ENCODE assay signal across 1 cellular context in genomic region chr11:97732011-97732632, GRCh38.
TF ChIP-seq lines count a peak whose summit lies in the region.

No MANE protein-coding gene starts in this region.

TF ChIP-seq in HepG2, 621 proteins besides CTCF, POLR2A, EP300 and RAD21 (continued from another document):
- TF ChIP-seq, protein P1, sequence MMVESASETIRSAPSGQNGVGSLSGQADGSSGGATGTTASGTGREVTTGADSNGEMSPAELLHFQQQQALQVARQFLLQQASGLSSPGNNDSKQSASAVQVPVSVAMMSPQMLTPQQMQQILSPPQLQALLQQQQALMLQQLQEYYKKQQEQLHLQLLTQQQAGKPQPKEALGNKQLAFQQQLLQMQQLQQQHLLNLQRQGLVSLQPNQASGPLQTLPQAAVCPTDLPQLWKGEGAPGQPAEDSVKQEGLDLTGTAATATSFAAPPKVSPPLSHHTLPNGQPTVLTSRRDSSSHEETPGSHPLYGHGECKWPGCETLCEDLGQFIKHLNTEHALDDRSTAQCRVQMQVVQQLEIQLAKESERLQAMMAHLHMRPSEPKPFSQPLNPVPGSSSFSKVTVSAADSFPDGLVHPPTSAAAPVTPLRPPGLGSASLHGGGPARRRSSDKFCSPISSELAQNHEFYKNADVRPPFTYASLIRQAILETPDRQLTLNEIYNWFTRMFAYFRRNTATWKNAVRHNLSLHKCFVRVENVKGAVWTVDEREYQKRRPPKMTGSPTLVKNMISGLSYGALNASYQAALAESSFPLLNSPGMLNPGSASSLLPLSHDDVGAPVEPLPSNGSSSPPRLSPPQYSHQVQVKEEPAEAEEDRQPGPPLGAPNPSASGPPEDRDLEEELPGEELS (CRISPR knock-in tag; IDR thresholded peaks at IDR 0.05) = no peak
- TF ChIP-seq ISL2 (CRISPR knock-in tag; IDR thresholded peaks at IDR 0.05) (peak; percentile 87), ZNF557 (CRISPR knock-in tag; IDR thresholded peaks at IDR 0.05) (no peak), NR2F2 (IDR thresholded peaks at IDR 0.05; ENCODE audit: borderline replicate concordance, low read depth) (peak; percentile 50; the same call in 1 of the 2 replicates), ZNF670 (CRISPR knock-in tag; IDR thresholded peaks at IDR 0.05; ENCODE audit: borderline replicate concordance) (no peak), MEIS2 (CRISPR knock-in tag; IDR thresholded peaks at IDR 0.05) (no peak), PREB (CRISPR knock-in tag; IDR thresholded peaks at IDR 0.05) (no peak), ZBTB2 (CRISPR knock-in tag; IDR thresholded peaks at IDR 0.05; ENCODE audit: low read depth) (no peak), ZNF20 (CRISPR knock-in tag; IDR thresholded peaks at IDR 0.05) (no peak), MAFK (conservative IDR thresholded peaks at IDR 0.05 in 1 of 2, IDR thresholded peaks at IDR 0.05 in 1 of 2; ENCODE audit: low read length in 2 of 2) (peak in 1 of 2 experiments; percentile 47; a peak in 2 of 4 replicates), SMC3 (IDR thresholded peaks at IDR 0.05; ENCODE audit: low read length) (no peak), NFKBIZ (CRISPR knock-in tag; IDR thresholded peaks at IDR 0.05) (no peak), PPARG (CRISPR knock-in tag; conservative IDR thresholded peaks at IDR 0.05) (no peak), PHB2 (IDR thresholded peaks at IDR 0.05; ENCODE audit: partially characterized antibody) (no peak), ZNF460 (CRISPR knock-in tag; IDR thresholded peaks at IDR 0.05; ENCODE audit: borderline replicate concordance) (no peak)
- TF ChIP-seq, protein P2, sequence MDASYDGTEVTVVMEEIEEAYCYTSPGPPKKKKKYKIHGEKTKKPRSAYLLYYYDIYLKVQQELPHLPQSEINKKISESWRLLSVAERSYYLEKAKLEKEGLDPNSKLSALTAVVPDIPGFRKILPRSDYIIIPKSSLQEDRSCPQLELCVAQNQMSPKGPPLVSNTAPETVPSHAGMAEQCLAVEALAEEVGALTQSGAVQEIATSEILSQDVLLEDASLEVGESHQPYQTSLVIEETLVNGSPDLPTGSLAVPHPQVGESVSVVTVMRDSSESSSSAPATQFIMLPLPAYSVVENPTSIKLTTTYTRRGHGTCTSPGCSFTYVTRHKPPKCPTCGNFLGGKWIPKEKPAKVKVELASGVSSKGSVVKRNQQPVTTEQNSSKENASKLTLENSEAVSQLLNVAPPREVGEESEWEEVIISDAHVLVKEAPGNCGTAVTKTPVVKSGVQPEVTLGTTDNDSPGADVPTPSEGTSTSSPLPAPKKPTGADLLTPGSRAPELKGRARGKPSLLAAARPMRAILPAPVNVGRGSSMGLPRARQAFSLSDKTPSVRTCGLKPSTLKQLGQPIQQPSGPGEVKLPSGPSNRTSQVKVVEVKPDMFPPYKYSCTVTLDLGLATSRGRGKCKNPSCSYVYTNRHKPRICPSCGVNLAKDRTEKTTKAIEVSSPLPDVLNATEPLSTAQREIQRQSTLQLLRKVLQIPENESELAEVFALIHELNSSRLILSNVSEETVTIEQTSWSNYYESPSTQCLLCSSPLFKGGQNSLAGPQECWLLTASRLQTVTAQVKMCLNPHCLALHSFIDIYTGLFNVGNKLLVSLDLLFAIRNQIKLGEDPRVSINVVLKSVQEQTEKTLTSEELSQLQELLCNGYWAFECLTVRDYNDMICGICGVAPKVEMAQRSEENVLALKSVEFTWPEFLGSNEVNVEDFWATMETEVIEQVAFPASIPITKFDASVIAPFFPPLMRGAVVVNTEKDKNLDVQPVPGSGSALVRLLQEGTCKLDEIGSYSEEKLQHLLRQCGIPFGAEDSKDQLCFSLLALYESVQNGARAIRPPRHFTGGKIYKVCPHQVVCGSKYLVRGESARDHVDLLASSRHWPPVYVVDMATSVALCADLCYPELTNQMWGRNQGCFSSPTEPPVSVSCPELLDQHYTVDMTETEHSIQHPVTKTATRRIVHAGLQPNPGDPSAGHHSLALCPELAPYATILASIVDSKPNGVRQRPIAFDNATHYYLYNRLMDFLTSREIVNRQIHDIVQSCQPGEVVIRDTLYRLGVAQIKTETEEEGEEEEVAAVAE (CRISPR knock-in tag; IDR thresholded peaks at IDR 0.05; ENCODE audit: borderline replicate concordance) = no peak
- TF ChIP-seq, protein P3, sequence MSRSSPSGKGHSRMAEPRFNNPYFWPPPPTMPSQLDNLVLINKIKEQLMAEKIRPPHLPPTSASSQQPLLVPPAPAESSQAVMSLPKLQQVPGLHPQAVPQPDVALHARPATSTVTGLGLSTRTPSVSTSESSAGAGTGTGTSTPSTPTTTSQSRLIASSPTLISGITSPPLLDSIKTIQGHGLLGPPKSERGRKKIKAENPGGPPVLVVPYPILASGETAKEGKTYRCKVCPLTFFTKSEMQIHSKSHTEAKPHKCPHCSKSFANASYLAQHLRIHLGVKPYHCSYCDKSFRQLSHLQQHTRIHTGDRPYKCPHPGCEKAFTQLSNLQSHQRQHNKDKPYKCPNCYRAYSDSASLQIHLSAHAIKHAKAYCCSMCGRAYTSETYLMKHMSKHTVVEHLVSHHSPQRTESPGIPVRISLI (CRISPR knock-in tag; IDR thresholded peaks at IDR 0.05; ENCODE audit: borderline replicate concordance) = no peak; the same call in 1 of the 2 replicates
